ENCODE assay signal across 17 cellular contexts in genomic region chr2:238006500-238006899, GRCh38.
"Had no signal": no experiment of that assay in that cellular context is flagged by ENCODE, and none has a peak within 500 bp of the region (broad histone marks: within the 10 kb centered on the region; RNA-seq: fewer than 3 reads in every experiment).

No MANE protein-coding gene starts in this region.

- H3K4me1 ChIP-seq: lower lobe of right lung, tibial nerve had no signal

- DNase-seq: activated B cell treated with CpG ODN at 0.5 μM for 24 hours; activated CD4-positive, alpha-beta T cell treated with anti-CD3 and anti-CD28 coated beads, Interleukin-2, amount 50 U/mL, for 1 hour; activated T-cell treated with anti-CD3 and anti-CD28 coated beads, Interleukin-2, amount 50 U/mL, for 72 hours; anterior cingulate cortex; caudate nucleus; endodermal cell; foreskin keratinocyte; lower lobe of right lung; nephron progenitor cell; retina; spleen; stimulated activated naive CD4-positive, alpha-beta T cell treated with Interleukin-2 at 50 U/mL for 16 hours; T-helper 17 cell had no signal

- H3K27ac Mint-ChIP-seq: activated B cell treated with CpG ODN at 0.5 μM for 24 hours, brain, endodermal cell, mesothelial cell of epicardium, nephron progenitor cell, T-helper 17 cell had no signal

- H3K9me3 Mint-ChIP-seq: activated B cell treated with CpG ODN at 0.5 μM for 24 hours; activated T-cell treated with anti-CD3 and anti-CD28 coated beads, Interleukin-2, amount 50 U/mL, for 72 hours; brain; endodermal cell; mesothelial cell of epicardium; nephron progenitor cell had no signal

- H3K27ac ChIP-seq: foreskin keratinocyte, hepatocyte, lower lobe of right lung, spleen, tibial nerve had no signal

- H3K27me3 Mint-ChIP-seq: activated B cell treated with CpG ODN at 0.5 μM for 24 hours, brain, T-helper 17 cell had no signal

- H3K4me2 ChIP-seq: hepatocyte had no signal

- H3K4me1 Mint-ChIP-seq: endodermal cell, mesothelial cell of epicardium, nephron progenitor cell had no signal

- ATAC-seq: activated T-cell treated with anti-CD3 and anti-CD28 coated beads, Interleukin-2, amount 50 U/mL, for 72 hours; foreskin keratinocyte; lower lobe of right lung; T-helper 17 cell had no signal

- H3K4me3 Mint-ChIP-seq: activated B cell treated with CpG ODN at 0.5 μM for 24 hours, brain, endodermal cell, mesothelial cell of epicardium, nephron progenitor cell, T-helper 17 cell had no signal

- H3K27me3 ChIP-seq: foreskin keratinocyte, hepatocyte, spleen, tibial nerve had no signal

- H3K4me3 ChIP-seq: hepatocyte, lower lobe of right lung, spleen, tibial nerve had no signal
